ENCODE assay signal across 15 cellular contexts in the genomic region with DNA sequence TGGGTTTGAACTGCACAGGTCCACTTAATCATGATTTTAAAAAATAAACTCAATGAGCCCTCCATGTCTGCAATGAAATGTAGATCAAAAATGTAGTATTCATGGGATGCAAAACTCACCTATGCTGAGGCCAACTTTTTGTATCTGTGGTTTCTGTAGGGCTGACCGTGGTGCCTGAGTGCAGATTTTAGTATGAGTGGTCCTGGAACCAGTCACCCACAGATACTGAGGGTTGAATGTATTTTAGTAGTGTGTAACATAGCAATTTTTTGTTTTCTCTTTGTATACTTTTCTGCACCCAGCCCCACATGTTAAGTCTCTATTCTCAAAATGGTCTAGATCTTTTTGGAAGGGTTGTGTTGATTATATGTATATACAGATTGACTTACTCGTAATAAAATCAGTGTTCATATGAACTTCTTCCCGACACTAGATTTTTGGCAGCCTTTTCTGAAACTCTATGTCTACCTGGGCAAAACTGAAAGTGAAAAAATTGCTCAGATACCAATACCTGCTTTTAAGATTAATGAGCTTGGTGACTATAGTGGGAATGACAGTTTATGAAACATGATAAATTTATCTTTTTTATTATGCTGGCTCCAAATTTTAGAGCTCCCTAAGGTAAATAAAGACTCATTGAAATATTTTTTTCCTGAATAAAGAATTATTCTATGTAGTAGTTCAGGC. TPM values are rescaled to one million over a fixed set of nuclear protein-coding genes. Genes with fewer than 3 reads are reported as not detected.
DNase-seq lines count a peak whose midpoint lies in the region; ATAC-seq, FAIRE-seq and TF ChIP-seq lines count a peak whose summit lies in the region.
"Had no signal": no experiment of that assay in that cellular context is flagged by ENCODE, and none has a peak within 500 bp of the region (broad histone marks: within the 10 kb centered on the region; RNA-seq: fewer than 3 reads in every experiment).

No MANE protein-coding gene starts in this region.

- no peak overlapping the region for H2AFZ ChIP-seq in OCI-LY3 (ENCODE audit: low read depth, low read length)

- peak overlapping the region; percentile 17 for H3K4me3 Mint-ChIP-seq in CD4-positive, alpha-beta T cell

- peak overlapping the region; percentile 7; the same call in 1 of the 2 replicates for H3K9ac ChIP-seq in OCI-LY3 (ENCODE audit: low read length)
- H3K9ac ChIP-seq: BLaER1 treated with 17β-estradiol and CSF1 and Interleukin-3, amounts not matched to agents 10 nM and 100 nM had no signal

- peaks cover 29% of the 10 kb centered on the region for H4K20me1 ChIP-seq in OCI-LY3 (ENCODE audit: insufficient read depth, low read length)
- H4K20me1 ChIP-seq: BLaER1 treated with 17β-estradiol and CSF1 and Interleukin-3, amounts not matched to agents 10 nM and 100 nM had no signal

- peaks cover 31% of the 10 kb centered on the region for H3K4me1 ChIP-seq in OCI-LY3 (ENCODE audit: low read length)

- no peak overlapping the region for H3K27ac ChIP-seq in CD4-positive, alpha-beta T cell (ENCODE audit: low read depth, low read length)
- H3K27ac ChIP-seq in OCI-LY3 (ENCODE audit: low read length) = peak overlapping the region; percentile 31; the same call in 1 of the 2 replicates
- H3K27ac ChIP-seq: BLaER1 treated with 17β-estradiol and CSF1 and Interleukin-3, amounts not matched to agents 10 nM and 100 nM; esophagus muscularis mucosa; upper lobe of right lung had no signal

- peak overlapping the region; percentile 1 for H3K27ac Mint-ChIP-seq in CD4-positive, alpha-beta T cell

- TF ChIP-seq CTCF in CD4-positive, alpha-beta T cell (IDR thresholded peaks at IDR 0.05) = no peak
- no peak for TF ChIP-seq CTCF in OCI-LY3 (IDR thresholded peaks at IDR 0.05; ENCODE audit: low read depth, low read length)

- H3K27me3 Mint-ChIP-seq in CD4-positive, alpha-beta T cell = no peaks in the 10 kb centered on the region

- peaks cover 39% of the 10 kb centered on the region for H3K79me2 ChIP-seq in OCI-LY3 (ENCODE audit: low read length)

- peak overlapping the region; percentile 50 for H3K4me3 ChIP-seq in OCI-LY3 (ENCODE audit: low read length)
- H3K4me3 ChIP-seq: BLaER1 treated with 17β-estradiol and CSF1 and Interleukin-3, amounts not matched to agents 10 nM and 100 nM; esophagus muscularis mucosa; HAP-1; upper lobe of right lung had no signal

- intact Hi-C loops in CD4-positive, alpha-beta T cell (cut with DNase I, micrococcal nuclease) = loop anchor here in 1 of 2 experiments (10.0 kb wide), 1 partner anchor 800 kb away; the partner anchor contains the start of genes CCDC122 and LACC1

- H3K4me2 ChIP-seq in OCI-LY3 (ENCODE audit: low read length) = peak overlapping the region; percentile 63
- H3K4me2 ChIP-seq: BLaER1 treated with 17β-estradiol and CSF1 and Interleukin-3, amounts not matched to agents 10 nM and 100 nM had no signal

- no peaks in the 10 kb centered on the region for H3K9me3 Mint-ChIP-seq in CD4-positive, alpha-beta T cell

- H3K27me3 ChIP-seq in CD4-positive, alpha-beta T cell (ENCODE audit: control insufficient read depth, insufficient read depth, low read length) = no peaks in the 10 kb centered on the region
- H3K27me3 ChIP-seq in OCI-LY3 (ENCODE audit: low read depth, low read length) = no peaks in the 10 kb centered on the region
- H3K27me3 ChIP-seq: BLaER1 treated with 17β-estradiol and CSF1 and Interleukin-3, amounts not matched to agents 10 nM and 100 nM; esophagus muscularis mucosa; upper lobe of right lung had no signal

- no peak for DNase-seq in CD4-positive, alpha-beta T cell
- DNase-seq in GM19239 (ENCODE audit: insufficient read length, low spot score) (no peak), SIG-M5 treated with dmso at 0.1 percent for 504 hours (lab: John Stamatoyannopoulos, UW; ENCODE audit: unreplicated experiment) (no peak), dedifferentiated amniotic fluid mesenchymal stem cell (ENCODE audit: extremely low spot score) (no peak), NCI-H1694 (lab: John Stamatoyannopoulos, UW) (no peak)
- no peak for DNase-seq in stimulated activated naive CD4-positive, alpha-beta T cell (lab: John Stamatoyannopoulos, UW)
- DNase-seq: activated gamma-delta T cell, mesendoderm, NCI-H187, upper lobe of right lung had no signal

- POLR2A ChIA-PET in CD4-positive, alpha-beta T cell (lab: Charles Lee) = interaction anchor here (0.7 to 1.3 kb wide), 3 partner anchors 10 to 82 kb away, joined by 3 to 5 read pairs (median 4); no protein-coding TSS in a partner anchor

- H3K36me3 ChIP-seq in OCI-LY3 (replicated peaks; ENCODE audit: low read depth, low read length) = peaks cover 8% of the 10 kb centered on the region
- H3K36me3 ChIP-seq: BLaER1 treated with 17β-estradiol and CSF1 and Interleukin-3, amounts not matched to agents 10 nM and 100 nM had no signal

- ATAC-seq in CD4-positive, alpha-beta T cell (ENCODE audit: poor library complexity) = peak; percentile 44
- ATAC-seq in HG02884 (IDR thresholded peaks at IDR 0.05; ENCODE audit: unreplicated experiment) = peak; percentile 76
- ATAC-seq: upper lobe of right lung had no signal

- H3K36me3 Mint-ChIP-seq in CD4-positive, alpha-beta T cell (ENCODE audit: low read depth) = peaks cover 49% of the 10 kb centered on the region

- peaks cover 60% of the 10 kb centered on the region for H3K4me1 Mint-ChIP-seq in CD4-positive, alpha-beta T cell (ENCODE audit: low read depth)

- no peaks in the 10 kb centered on the region for H3K9me3 ChIP-seq in CD4-positive, alpha-beta T cell (ENCODE audit: control insufficient read depth, low read length)
- H3K9me3 ChIP-seq in OCI-LY3 (ENCODE audit: insufficient read depth, low read length) = no peaks in the 10 kb centered on the region
- H3K9me3 ChIP-seq: BLaER1 treated with 17β-estradiol and CSF1 and Interleukin-3, amounts not matched to agents 10 nM and 100 nM; esophagus muscularis mucosa; HAP-1; upper lobe of right lung had no signal

- CTCF ChIA-PET in CD4-positive, alpha-beta T cell (lab: Charles Lee) = interaction anchor here (1.0 to 1.4 kb wide), 3 partner anchors 20 to 85 kb away, joined by 3 to 4 read pairs (median 3); no protein-coding TSS in a partner anchor

- peak; percentile 92 for FAIRE-seq in GM19239 (lab: Jason Lieb, UNC)

RNA-seq across cellular contexts. Expression of gene DNAJC15, which starts 51.6 kb away (rescaled TPM):
- total RNA-seq in CD4-positive, alpha-beta T cell = 1 to 10 TPM; 6.8 to 7.6 TPM
